ENCODE assay signal across 13 cellular contexts in genomic region chr1:244815600-244816099, GRCh38. TPM values are rescaled to one million over a fixed set of nuclear protein-coding genes. Genes with fewer than 3 reads are reported as not detected.
DNase-seq lines count a peak whose midpoint lies in the region; ATAC-seq and TF ChIP-seq lines count a peak whose summit lies in the region.
"Had no signal": no experiment of that assay in that cellular context is flagged by ENCODE, and none has a peak within 500 bp of the region (broad histone marks: within the 10 kb centered on the region; RNA-seq: fewer than 3 reads in every experiment).

No MANE protein-coding gene starts in this region.

- intact Hi-C loops in dendritic cell treated with granulocyte-macrophage colony-stimulating factor and Interleukin-4, amounts not matched to agents 40 ng/mL and 50 ng/mL, for 4 days (cut with micrococcal nuclease): loop anchor here (1.0 to 10.0 kb wide), 3 partner anchors 17 to 227 kb away; partner anchors contain the start of gene HNRNPU
- intact Hi-C loops in Caco-2 (cut with micrococcal nuclease; ENCODE audit: unreplicated experiment): no loop called here

- H3K27me3 ChIP-seq in neutrophil (no peaks in the 10 kb centered on the region), Caco-2 (replicated peaks; ENCODE audit: control insufficient read depth, insufficient read depth, low read length) (no peaks in the 10 kb centered on the region)
- H3K27me3 ChIP-seq: right lobe of liver, SJSA1 had no signal

- peak overlapping the region; percentile 93 for H3K27ac ChIP-seq in neutrophil
- H3K27ac ChIP-seq: esophagus muscularis mucosa, right lobe of liver, SJSA1 had no signal

- H3K4me1 Mint-ChIP-seq in dendritic cell treated with granulocyte-macrophage colony-stimulating factor and Interleukin-4, amounts not matched to agents 40 ng/mL and 50 ng/mL, for 4 days (ENCODE audit: low read depth): peaks cover 33% of the 10 kb centered on the region
- H3K4me1 Mint-ChIP-seq in Caco-2 (ENCODE audit: low read depth, unreplicated experiment): peaks cover 9% of the 10 kb centered on the region
- H3K4me1 Mint-ChIP-seq: brain had no signal

- H3K4me1 ChIP-seq in neutrophil (ENCODE audit: control insufficient read depth in 1 of 2, insufficient read depth in 1 of 2, low read depth in 1 of 2, low read length in 1 of 2): peaks cover 26 to 29% of the 10 kb centered on the region in 2 experiments
- H3K4me1 ChIP-seq in Caco-2: peaks cover 38% of the 10 kb centered on the region
- H3K4me1 ChIP-seq: esophagus muscularis mucosa, right lobe of liver, SJSA1 had no signal

- H3K27me3 Mint-ChIP-seq in dendritic cell treated with granulocyte-macrophage colony-stimulating factor and Interleukin-4, amounts not matched to agents 40 ng/mL and 50 ng/mL, for 4 days: no peaks in the 10 kb centered on the region
- no peaks in the 10 kb centered on the region for H3K27me3 Mint-ChIP-seq in Caco-2 (ENCODE audit: insufficient read depth, unreplicated experiment)

- H3K9me3 ChIP-seq in neutrophil (no peaks in the 10 kb centered on the region), Caco-2 (no peaks in the 10 kb centered on the region)
- H3K9me3 ChIP-seq: esophagus muscularis mucosa, right lobe of liver, SJSA1 had no signal

- peak overlapping the region; percentile 99 for H3K27ac Mint-ChIP-seq in dendritic cell treated with granulocyte-macrophage colony-stimulating factor and Interleukin-4, amounts not matched to agents 40 ng/mL and 50 ng/mL, for 4 days
- H3K27ac Mint-ChIP-seq in Caco-2 (ENCODE audit: unreplicated experiment): no peak overlapping the region

- H3K9me3 Mint-ChIP-seq in dendritic cell treated with granulocyte-macrophage colony-stimulating factor and Interleukin-4, amounts not matched to agents 40 ng/mL and 50 ng/mL, for 4 days: no peaks in the 10 kb centered on the region
- no peaks in the 10 kb centered on the region for H3K9me3 Mint-ChIP-seq in Caco-2 (ENCODE audit: unreplicated experiment)

- POLR2A ChIA-PET in Caco-2 (lab: Charles Lee): no interaction called here

- H3K36me3 ChIP-seq in neutrophil (no peaks in the 10 kb centered on the region), Caco-2 (ENCODE audit: control insufficient read depth, insufficient read depth, low read length) (no peaks in the 10 kb centered on the region)
- H3K36me3 ChIP-seq: esophagus muscularis mucosa, right lobe of liver, SJSA1 had no signal

- peak; percentile 26 for ATAC-seq in GM21619 (IDR thresholded peaks at IDR 0.05; ENCODE audit: unreplicated experiment)

- peak; percentile 62 for DNase-seq in NOMO-1 treated with dmso at 0.1 percent for 144 hours (lab: John Stamatoyannopoulos, UW; ENCODE audit: unreplicated experiment)
- DNase-seq in NCI-H69 (lab: John Stamatoyannopoulos, UW): no peak
- DNase-seq in C1 segment of cervical spinal cord (lab: John Stamatoyannopoulos, UW): no peak
- DNase-seq in Caco-2: no peak
- DNase-seq in stimulated activated CD4-positive, alpha-beta T cell treated with anti-CD3 and anti-CD28 coated beads, Interleukin-4, amount 100 ng/mL, for 1 hour: no peak
- DNase-seq: COR-L47, right lobe of liver had no signal

- CTCF ChIA-PET in Caco-2 (lab: Charles Lee): no interaction called here

- H3K4me3 ChIP-seq in neutrophil (ENCODE audit: low read depth in 1 of 2, low read length in 1 of 2) (peak overlapping the region; percentile 74 to 77), Caco-2 (ENCODE audit: low read depth, low read length) (no peak overlapping the region)
- H3K4me3 ChIP-seq: right lobe of liver, SJSA1 had no signal

- peaks cover 15% of the 10 kb centered on the region for H3K36me3 Mint-ChIP-seq in dendritic cell treated with granulocyte-macrophage colony-stimulating factor and Interleukin-4, amounts not matched to agents 40 ng/mL and 50 ng/mL, for 4 days (ENCODE audit: low read depth)
- no peaks in the 10 kb centered on the region for H3K36me3 Mint-ChIP-seq in Caco-2 (ENCODE audit: insufficient read depth, unreplicated experiment)
- H3K36me3 Mint-ChIP-seq: brain had no signal

- TF ChIP-seq CTCF in neutrophil (IDR thresholded peaks at IDR 0.05) (no peak), Caco-2 (IDR thresholded peaks at IDR 0.05; ENCODE audit: insufficient read depth in 1 of 2, low read depth in 1 of 2, low read length in 1 of 2, severe bottlenecking in 1 of 2, unreplicated experiment in 1 of 2) (no peak)

- peak overlapping the region; percentile 87 for H3K4me3 Mint-ChIP-seq in dendritic cell treated with granulocyte-macrophage colony-stimulating factor and Interleukin-4, amounts not matched to agents 40 ng/mL and 50 ng/mL, for 4 days
- no peak overlapping the region for H3K4me3 Mint-ChIP-seq in Caco-2 (ENCODE audit: unreplicated experiment)

- BruUV-seq in Caco-2 (replicated peaks; lab: Mats Ljungman, UMichigan): no TSS peak

RNA-seq across cellular contexts. Expression of gene COX20, which starts 19.8 kb away (rescaled TPM):
- 68.0 and 79.3 TPM in 2 replicates for total RNA-seq in Caco-2 (2022)

RNA-seq across cellular contexts. Expression of gene HNRNPU, which starts 48.7 kb away (rescaled TPM):
- 478 and 482 TPM in 2 replicates for total RNA-seq in Caco-2 (2022)
